ENCODE assay signal across 26 cellular contexts in the genomic region with DNA sequence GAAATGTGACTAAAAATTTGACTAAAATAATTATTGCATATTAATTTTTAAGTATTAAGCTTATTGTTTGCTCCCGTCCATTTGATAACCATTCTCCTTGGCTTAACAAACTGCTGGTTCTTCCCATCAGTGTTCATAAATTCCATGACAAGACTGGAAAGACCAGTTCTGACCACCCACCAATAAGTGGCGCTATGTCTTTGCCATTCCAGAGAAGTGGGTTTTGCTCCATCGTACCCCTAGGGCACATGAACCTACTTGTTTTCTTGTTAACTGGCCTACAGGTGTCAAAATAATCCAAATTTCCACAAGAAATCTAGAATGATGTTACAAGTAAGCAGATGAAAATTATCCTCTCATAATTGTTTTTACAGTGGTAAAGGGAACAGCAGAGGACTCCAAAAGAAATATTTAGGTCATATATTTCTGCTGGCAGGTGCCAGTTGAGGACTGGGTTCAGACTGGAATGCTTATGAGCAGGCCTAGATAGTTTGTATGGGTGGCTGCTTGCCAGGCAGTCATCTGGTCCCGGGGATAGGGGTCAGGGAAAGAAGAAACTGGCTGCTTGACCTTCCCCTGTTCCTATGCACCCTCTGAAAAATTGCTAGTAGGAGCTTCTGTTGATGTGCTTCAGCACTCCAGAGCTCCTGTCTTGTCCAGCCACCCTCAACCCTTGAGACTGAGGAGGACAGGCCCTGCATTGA.
DNase-seq lines count a peak whose midpoint lies in the region; ATAC-seq, FAIRE-seq and TF ChIP-seq lines count a peak whose summit lies in the region.
"Had no signal": no experiment of that assay in that cellular context is flagged by ENCODE, and none has a peak within 500 bp of the region (broad histone marks: within the 10 kb centered on the region; RNA-seq: fewer than 3 reads in every experiment).

No MANE protein-coding gene starts in this region.

- peaks cover 11% of the 10 kb centered on the region for H3K27me3 Mint-ChIP-seq in progenitor cell of endocrine pancreas
- H3K27me3 Mint-ChIP-seq: activated CD4-positive, alpha-beta memory T cell treated with anti-CD3 and anti-CD28 coated beads, Interleukin-2, amount 10 ng/mL, durations not matched to agents 7 days and 5 days; dendritic cell treated with granulocyte-macrophage colony-stimulating factor and Interleukin-4, amounts not matched to agents 40 ng/mL and 50 ng/mL, for 4 days had no signal

- no TSS peak for BruUV-seq in PC-3 (replicated peaks; lab: Mats Ljungman, UMichigan)

- no peaks in the 10 kb centered on the region for H3K9me3 ChIP-seq in PC-3 (ENCODE audit: low read length)
- H3K9me3 ChIP-seq in gastroesophageal sphincter = no peaks in the 10 kb centered on the region
- H3K9me3 ChIP-seq in gastrocnemius medialis = no peaks in the 10 kb centered on the region
- H3K9me3 ChIP-seq: heart right ventricle, left ventricle myocardium inferior, mucosa of descending colon, prostate gland, thoracic aorta had no signal

- POLR2A ChIA-PET in PC-3 (lab: Charles Lee; ENCODE audit: unreplicated experiment) = no interaction called here

- no peaks in the 10 kb centered on the region for H3F3A ChIP-seq in PC-3 (ENCODE audit: low read length, unreplicated experiment)

- ATAC-seq in PC-3 (no peak), gastroesophageal sphincter (no peak), GM18511 (IDR thresholded peaks at IDR 0.05; ENCODE audit: unreplicated experiment) (no peak), gastrocnemius medialis (no peak)
- ATAC-seq: heart right ventricle, mucosa of descending colon had no signal

- H3K27ac Mint-ChIP-seq in progenitor cell of endocrine pancreas = peak overlapping the region; percentile 25
- H3K27ac Mint-ChIP-seq: activated CD4-positive, alpha-beta memory T cell treated with anti-CD3 and anti-CD28 coated beads, Interleukin-2, amount 10 ng/mL, durations not matched to agents 7 days and 5 days; dendritic cell treated with granulocyte-macrophage colony-stimulating factor and Interleukin-4, amounts not matched to agents 40 ng/mL and 50 ng/mL, for 4 days; nephron progenitor cell had no signal

- H3K4me2 ChIP-seq in PC-3 (ENCODE audit: low read length) = no peak overlapping the region

- FAIRE-seq in H54 (lab: Jason Lieb, UNC) = no peak

- H3K4me3 Mint-ChIP-seq in progenitor cell of endocrine pancreas (ENCODE audit: low read depth) = no peak overlapping the region
- H3K4me3 Mint-ChIP-seq: activated CD4-positive, alpha-beta memory T cell treated with anti-CD3 and anti-CD28 coated beads, Interleukin-2, amount 10 ng/mL, durations not matched to agents 7 days and 5 days; dendritic cell treated with granulocyte-macrophage colony-stimulating factor and Interleukin-4, amounts not matched to agents 40 ng/mL and 50 ng/mL, for 4 days; nephron progenitor cell had no signal

- no peaks in the 10 kb centered on the region for H3K9me3 Mint-ChIP-seq in progenitor cell of endocrine pancreas (ENCODE audit: low read depth)
- H3K9me3 Mint-ChIP-seq: activated CD4-positive, alpha-beta memory T cell treated with anti-CD3 and anti-CD28 coated beads, Interleukin-2, amount 10 ng/mL, durations not matched to agents 7 days and 5 days; dendritic cell treated with granulocyte-macrophage colony-stimulating factor and Interleukin-4, amounts not matched to agents 40 ng/mL and 50 ng/mL, for 4 days; nephron progenitor cell had no signal

- H3K27ac ChIP-seq in PC-3 (ENCODE audit: low read length) (no peak overlapping the region), gastroesophageal sphincter (peak overlapping the region in 3 of 4 donors; percentile 4 to 17 (median 11)), gastrocnemius medialis (no peak overlapping the region)
- H3K27ac ChIP-seq: heart right ventricle, HL-60, left ventricle myocardium inferior, prostate gland had no signal

- H3K4me1 Mint-ChIP-seq in progenitor cell of endocrine pancreas (ENCODE audit: low read depth) = peaks cover 15% of the 10 kb centered on the region
- H3K4me1 Mint-ChIP-seq: activated CD4-positive, alpha-beta memory T cell treated with anti-CD3 and anti-CD28 coated beads, Interleukin-2, amount 10 ng/mL, durations not matched to agents 7 days and 5 days had no signal

- WGBS in gastroesophageal sphincter (ENCODE audit: low coverage in 1 of 2), 2 donors = 46 to 73% methylated on average over 3 to 4 of the region's 4 CpGs

- no peaks in the 10 kb centered on the region for H4K20me1 ChIP-seq in PC-3 (ENCODE audit: low read length)

- H3K27me3 ChIP-seq in PC-3 (ENCODE audit: low read length) (no peaks in the 10 kb centered on the region), gastroesophageal sphincter (no peaks in the 10 kb centered on the region), gastrocnemius medialis (no peaks in the 10 kb centered on the region)
- H3K27me3 ChIP-seq: heart right ventricle had no signal

- H3K9ac ChIP-seq in PC-3 (ENCODE audit: low read length) = no peak overlapping the region

- H3K9me2 ChIP-seq in PC-3 (replicated peaks; ENCODE audit: low read length) = no peaks in the 10 kb centered on the region

- no peak overlapping the region for H2AFZ ChIP-seq in PC-3 (ENCODE audit: low read length)

- no peak overlapping the region for H3K4me3 ChIP-seq in PC-3 (ENCODE audit: low read length)
- no peak overlapping the region for H3K4me3 ChIP-seq in gastroesophageal sphincter
- H3K4me3 ChIP-seq in gastrocnemius medialis = no peak overlapping the region
- H3K4me3 ChIP-seq: heart right ventricle, left ventricle myocardium inferior, mucosa of descending colon, prostate gland, thoracic aorta had no signal

- no peaks in the 10 kb centered on the region for H3K36me3 ChIP-seq in PC-3 (ENCODE audit: low read depth, low read length)
- H3K36me3 ChIP-seq in gastroesophageal sphincter = no peaks in the 10 kb centered on the region
- H3K36me3 ChIP-seq in gastrocnemius medialis = no peaks in the 10 kb centered on the region
- H3K36me3 ChIP-seq: heart right ventricle, left ventricle myocardium inferior, prostate gland, thoracic aorta had no signal

- no peaks in the 10 kb centered on the region for H3K36me3 Mint-ChIP-seq in progenitor cell of endocrine pancreas (ENCODE audit: insufficient read depth)

- CTCF ChIA-PET in PC-3 (lab: Charles Lee) = no interaction called here

- intact Hi-C loops in PC-3 (cut with micrococcal nuclease) (no loop called here), gastrocnemius medialis (cut with DNase I; ENCODE audit: low total_unique reads) (no loop called here)

- in situ Hi-C loops in gastrocnemius medialis (cut with MboI; ENCODE audit: low sequenced_read_pairs in 4 of 4) = no loop called here

- H3K4me1 ChIP-seq in PC-3 (ENCODE audit: insufficient read depth, low read length) (no peaks in the 10 kb centered on the region), gastroesophageal sphincter (peaks cover 0 to 41% (median 12%) of the 10 kb centered on the region in 3 donors), gastrocnemius medialis (no peaks in the 10 kb centered on the region)
- H3K4me1 ChIP-seq: prostate gland had no signal

- TF ChIP-seq POLR2A in H54 (IDR thresholded peaks at IDR 0.05; ENCODE audit: low read depth, low read length) = no peak
- no peak for TF ChIP-seq POLR2A in gastroesophageal sphincter (IDR thresholded peaks at IDR 0.05)
- no peak for TF ChIP-seq POLR2A in gastrocnemius medialis (IDR thresholded peaks at IDR 0.05)

- TF ChIP-seq CTCF in PC-3 (conservative IDR thresholded peaks at IDR 0.05; ENCODE audit: low read depth, low read length) = peak; percentile 45
- TF ChIP-seq CTCF in gastroesophageal sphincter (IDR thresholded peaks at IDR 0.05) = no peak
- TF ChIP-seq CTCF in progenitor cell of endocrine pancreas (IDR thresholded peaks at IDR 0.05; ENCODE audit: unreplicated experiment) = peak; percentile 24
- no peak for TF ChIP-seq CTCF in gastrocnemius medialis (IDR thresholded peaks at IDR 0.05 in 4 of 5, conservative IDR thresholded peaks at IDR 0.05 in 1 of 5)

- no peaks in the 10 kb centered on the region for H3K79me2 ChIP-seq in PC-3 (ENCODE audit: low read length)

- DNase-seq in H54 (ENCODE audit: insufficient read length, low spot score) = peak; percentile 6
- peak; percentile 7 for DNase-seq in PC-3
- no peak for DNase-seq in progenitor cell of endocrine pancreas (ENCODE audit: low spot score, unreplicated experiment)
- no peak for DNase-seq in activated T-cell treated with anti-CD3 and anti-CD28 coated beads for 4 hours
- no peak for DNase-seq in gastrocnemius medialis
- DNase-seq: activated CD4-positive, alpha-beta memory T cell treated with anti-CD3 and anti-CD28 coated beads, Interleukin-2, amount 10 ng/mL, durations not matched to agents 7 days and 5 days; activated CD4-positive, CD25-positive, alpha-beta regulatory T cell; activated effector memory CD4-positive, alpha-beta T cell treated with anti-CD3 and anti-CD28 coated beads, Interleukin-2, amount 50 U/mL, for 16 hours; DMS53; heart right ventricle; left ventricle myocardium inferior; mucosa of descending colon; NCI-H1436 treated with DMSO at 0.1 percent for 48 hours; NCI-H2171; NCI-H524; nephron progenitor cell; RPMI8226; stimulated activated CD4-positive, alpha-beta T cell treated with anti-CD3 and anti-CD28 coated beads, Interleukin-4, amount 100 ng/mL, for 1 hour; stimulated activated naive CD4-positive, alpha-beta T cell treated with Interleukin-2 at 50 U/mL for 16 hours; T1000 had no signal

- TF ChIP-seq EP300 in gastroesophageal sphincter (IDR thresholded peaks at IDR 0.05) = no peak

Comparison
In these comparisons a context has a peak if more than half of its experiments do, and no peak if none do; other contexts are left out.
1. DNase-seq: peak in H54 (single experiment) and PC-3 (single experiment); none in progenitor cell of endocrine pancreas (single experiment), activated T-cell treated with anti-CD3 and anti-CD28 coated beads for 4 hours (single experiment) and gastrocnemius medialis (0 of 2).
2. H3K27ac ChIP-seq: peak in gastroesophageal sphincter (3 of 4); none in PC-3 (single experiment) and gastrocnemius medialis (0 of 4).
3. CTCF ChIP-seq: peak in PC-3 (single experiment) and progenitor cell of endocrine pancreas (single experiment); none in gastroesophageal sphincter (0 of 4) and gastrocnemius medialis (0 of 5).